22 cellular contexts compared by ENCODE assay signal in genomic region chr2:213091765-213092164, GRCh38. TPM values are rescaled to one million over a fixed set of nuclear protein-coding genes. Genes with fewer than 3 reads are reported as not detected.
A peak's percentile ranks its signal among the peaks of the same experiment; 100 is the strongest.
DNase-seq lines count a peak whose midpoint lies in the region; ATAC-seq, FAIRE-seq and TF ChIP-seq lines count a peak whose summit lies in the region.
"Had no signal": no experiment of that assay in that cellular context is flagged by ENCODE, and none has a peak within 500 bp of the region (broad histone marks: within the 10 kb centered on the region; RNA-seq: fewer than 3 reads in every experiment).

No MANE protein-coding gene starts in this region.

- no peak overlapping the region for H4K91ac ChIP-seq in IMR-90 (ENCODE audit: insufficient read depth, low read depth, low read length)

- in situ Hi-C loops in IMR-90 (cut with MboI; ENCODE audit: low sequenced_read_pairs), result no loop called here

- H2BK20ac ChIP-seq in IMR-90 (ENCODE audit: low read depth, low read length), result no peak overlapping the region

- TF ChIP-seq CTCF in IMR-90 (conservative IDR thresholded peaks at IDR 0.05; ENCODE audit: low read depth, low read length), result no peak
- TF ChIP-seq CTCF in gastroesophageal sphincter (IDR thresholded peaks at IDR 0.05), result no peak

- no peak for TF ChIP-seq RAD21 in IMR-90 (IDR thresholded peaks at IDR 0.05; ENCODE audit: low read length)

- peak overlapping the region; percentile 58 for H3K4me3 ChIP-seq in CD4-positive, CD25-positive, alpha-beta regulatory T cell (ENCODE audit: low read depth, low read length)
- no peak overlapping the region for H3K4me3 ChIP-seq in IMR-90 (ENCODE audit: insufficient read depth, low read depth, low read length)
- no peak overlapping the region for H3K4me3 ChIP-seq in small intestine (ENCODE audit: low read depth in 1 of 2, low read length in 2 of 2)
- no peak overlapping the region for H3K4me3 ChIP-seq in gastroesophageal sphincter
- H3K4me3 ChIP-seq: BLaER1 had no signal

- H2AFZ ChIP-seq in IMR-90 (replicated peaks; ENCODE audit: low read length, poor library complexity), result no peak overlapping the region

- no peak overlapping the region for H3K4me2 ChIP-seq in IMR-90 (ENCODE audit: low read depth, low read length)
- H3K4me2 ChIP-seq: BLaER1 had no signal

- peak overlapping the region; percentile 26 for H2BK5ac ChIP-seq in IMR-90 (ENCODE audit: low read depth, low read length, poor library complexity, severe bottlenecking)

- no peak overlapping the region for H2BK15ac ChIP-seq in IMR-90 (ENCODE audit: low read depth, low read length)

- FAIRE-seq in small intestine (lab: Jason Lieb, UNC), result peak; percentile 57
- FAIRE-seq: A204.1, D721Med, G401.6, GM19239 had no signal

- no peaks in the 10 kb centered on the region for H3K9me3 ChIP-seq in CD4-positive, CD25-positive, alpha-beta regulatory T cell (ENCODE audit: control insufficient read depth in 2 of 2, low read length in 2 of 2)
- no peaks in the 10 kb centered on the region for H3K9me3 ChIP-seq in IMR-90 (ENCODE audit: control insufficient read depth, insufficient read depth, low read length)
- H3K9me3 ChIP-seq in small intestine (ENCODE audit: control insufficient read depth, low read depth), result no peaks in the 10 kb centered on the region
- H3K9me3 ChIP-seq in gastroesophageal sphincter, result no peaks in the 10 kb centered on the region
- H3K9me3 ChIP-seq: BE2C, BLaER1, Caco-2 had no signal

- H3K4me1 Mint-ChIP-seq in CD4-positive, CD25-positive, alpha-beta regulatory T cell, result peaks cover 57 to 84% (median 69%) of the 10 kb centered on the region in 4 donors
- H3K4me1 Mint-ChIP-seq in T-cell, result peaks cover 0 to 11% (median 8%) of the 10 kb centered on the region in 3 donors
- H3K4me1 Mint-ChIP-seq: CD14-positive monocyte had no signal

- H4K20me1 ChIP-seq in IMR-90 (ENCODE audit: insufficient read depth, low read length), result no peaks in the 10 kb centered on the region
- H4K20me1 ChIP-seq: BLaER1 had no signal

- no peak for DNase-seq in CD4-positive, CD25-positive, alpha-beta regulatory T cell
- no peak for DNase-seq in IMR-90
- DNase-seq in small intestine, result no peak
- no peak for DNase-seq in T-cell
- DNase-seq: 8988T; ACHN; BE2C; C1 segment of cervical spinal cord; Caco-2; Calu3; CD4-positive, alpha-beta T cell; CD8-positive, alpha-beta T cell; DMS79 treated with DMSO at 0.1 percent for 48 hours; GF-D8 had no signal

- no peak overlapping the region for H2AK5ac ChIP-seq in IMR-90 (ENCODE audit: low read depth, low read length)

- POLR2A ChIA-PET in IMR-90 (lab: Charles Lee; ENCODE audit: unreplicated experiment), result no interaction called here
- POLR2A ChIA-PET in T-cell (lab: Charles Lee), result no interaction called here

- no peak for TF ChIP-seq EP300 in gastroesophageal sphincter (IDR thresholded peaks at IDR 0.05)

- TF ChIP-seq POLR2A in IMR-90 (IDR thresholded peaks at IDR 0.05; ENCODE audit: low read depth, low read length) (no peak), gastroesophageal sphincter (IDR thresholded peaks at IDR 0.05) (no peak)

- ATAC-seq in CD4-positive, CD25-positive, alpha-beta regulatory T cell (ENCODE audit: low read depth in 2 of 2), result no peak
- ATAC-seq in IMR-90 (ENCODE audit: low read depth), result no peak
- ATAC-seq in T-cell (replicated peaks in 1 of 4), result no peak
- no peak for ATAC-seq in gastroesophageal sphincter
- no peak for ATAC-seq in GM21381 (IDR thresholded peaks at IDR 0.05; ENCODE audit: unreplicated experiment)
- ATAC-seq: CD8-positive, alpha-beta T cell had no signal

- no peak overlapping the region for H3K14ac ChIP-seq in IMR-90 (replicated peaks; ENCODE audit: low read depth, low read length)

- H2AK9ac ChIP-seq in IMR-90 (replicated peaks; ENCODE audit: low read depth, low read length, poor library complexity), result no peak overlapping the region

- H2BK120ac ChIP-seq in IMR-90 (ENCODE audit: low read depth, low read length), result no peak overlapping the region

- H3K27ac Mint-ChIP-seq in CD4-positive, CD25-positive, alpha-beta regulatory T cell, result peak overlapping the region; percentile 42 to 95 (median 65)
- no peak overlapping the region for H3K27ac Mint-ChIP-seq in T-cell
- H3K27ac Mint-ChIP-seq: CD14-positive monocyte; CD4-positive, alpha-beta T cell had no signal

- H3K4me3 Mint-ChIP-seq in CD4-positive, CD25-positive, alpha-beta regulatory T cell, result peak overlapping the region in 3 of 4 donors; percentile 49 to 67 (median 53)
- no peak overlapping the region for H3K4me3 Mint-ChIP-seq in T-cell
- H3K4me3 Mint-ChIP-seq: CD14-positive monocyte; CD4-positive, alpha-beta T cell; CD8-positive, alpha-beta T cell had no signal

- no peaks in the 10 kb centered on the region for H3K27me3 Mint-ChIP-seq in CD4-positive, CD25-positive, alpha-beta regulatory T cell
- no peaks in the 10 kb centered on the region for H3K27me3 Mint-ChIP-seq in T-cell
- H3K27me3 Mint-ChIP-seq: CD4-positive, alpha-beta T cell had no signal

- no peak overlapping the region for H4K5ac ChIP-seq in IMR-90 (ENCODE audit: low read depth, low read length)

- peaks cover 79% of the 10 kb centered on the region for H3K4me1 ChIP-seq in CD4-positive, CD25-positive, alpha-beta regulatory T cell (ENCODE audit: control insufficient read depth, insufficient read depth, low read length, poor library complexity, severe bottlenecking)
- H3K4me1 ChIP-seq in IMR-90 (ENCODE audit: control insufficient read depth, insufficient read depth, low read length) (peaks cover 4% of the 10 kb centered on the region), small intestine (ENCODE audit: control insufficient read depth in 2 of 2, insufficient read depth in 1 of 2, low read depth in 1 of 2, low read length in 1 of 2) (no peaks in the 10 kb centered on the region), gastroesophageal sphincter (peaks cover 0 to 7% (median 2%) of the 10 kb centered on the region in 3 donors)
- H3K4me1 ChIP-seq: BE2C, BLaER1 had no signal

- no peaks in the 10 kb centered on the region for H3K27me3 ChIP-seq in CD4-positive, CD25-positive, alpha-beta regulatory T cell (ENCODE audit: control insufficient read depth, insufficient read depth, low read length)
- H3K27me3 ChIP-seq in IMR-90 (ENCODE audit: control insufficient read depth, insufficient read depth, low read length), result no peaks in the 10 kb centered on the region
- no peaks in the 10 kb centered on the region for H3K27me3 ChIP-seq in small intestine (ENCODE audit: control insufficient read depth in 2 of 2, insufficient read depth in 2 of 2, low read length in 2 of 2)
- no peaks in the 10 kb centered on the region for H3K27me3 ChIP-seq in gastroesophageal sphincter
- H3K27me3 ChIP-seq: BE2C, BLaER1 had no signal

- H3K4ac ChIP-seq in IMR-90 (ENCODE audit: low read depth, low read length), result no peak overlapping the region

- peaks cover 0 to 2% (median 0%) of the 10 kb centered on the region in 7 donors for H3K9me3 Mint-ChIP-seq in CD4-positive, CD25-positive, alpha-beta regulatory T cell
- H3K9me3 Mint-ChIP-seq in T-cell, result no peaks in the 10 kb centered on the region
- H3K9me3 Mint-ChIP-seq: CD4-positive, alpha-beta T cell; CD8-positive, alpha-beta T cell had no signal

- intact Hi-C loops in IMR-90 (cut with micrococcal nuclease), result no loop called here

- peaks cover 23% of the 10 kb centered on the region for H3K36me3 ChIP-seq in CD4-positive, CD25-positive, alpha-beta regulatory T cell (ENCODE audit: control insufficient read depth, insufficient read depth, low read length)
- H3K36me3 ChIP-seq in IMR-90 (ENCODE audit: control insufficient read depth, insufficient read depth, low read length) (no peaks in the 10 kb centered on the region), small intestine (ENCODE audit: control insufficient read depth in 2 of 2, insufficient read depth in 2 of 2, low read length in 2 of 2) (no peaks in the 10 kb centered on the region), gastroesophageal sphincter (no peaks in the 10 kb centered on the region)
- H3K36me3 ChIP-seq: BE2C, BLaER1 had no signal

- CTCF ChIA-PET in IMR-90 (lab: Yijun Ruan, JAX), result no interaction called here
- CTCF ChIA-PET in T-cell (lab: Charles Lee), result no interaction called here

- no peak overlapping the region for H3K18ac ChIP-seq in IMR-90 (ENCODE audit: low read depth, low read length)

- no peak overlapping the region for H3K56ac ChIP-seq in IMR-90 (ENCODE audit: extremely low read depth, insufficient read depth, low read length)

- H3K9ac ChIP-seq in IMR-90 (ENCODE audit: low read depth, low read length), result no peak overlapping the region
- H3K9ac ChIP-seq: BLaER1 had no signal

- no TSS peak for BruUV-seq in IMR-90 (replicated peaks; lab: Mats Ljungman, UMichigan)

- peaks cover 42% of the 10 kb centered on the region for H3K36me3 Mint-ChIP-seq in CD4-positive, CD25-positive, alpha-beta regulatory T cell
- no peaks in the 10 kb centered on the region for H3K36me3 Mint-ChIP-seq in T-cell
- H3K36me3 Mint-ChIP-seq: CD14-positive monocyte had no signal

- no peak overlapping the region for H4K8ac ChIP-seq in IMR-90 (ENCODE audit: low read depth in 2 of 2, low read length in 2 of 2)

- WGBS in IMR-90 (ENCODE audit: extremely low coverage in 2 of 2, insufficient read length in 1 of 2), 2 experiments, result no CpG with 5 or more reads among the region's 3 CpGs
- 83 to 93% (median 84%) methylated on average over 3 of the region's 3 CpGs for WGBS in small intestine, 3 donors
- WGBS in gastroesophageal sphincter (ENCODE audit: low coverage in 1 of 2), 2 donors, result 97 to 100% methylated on average over 2 to 3 of the region's 3 CpGs

- dilution Hi-C loops in IMR-90 (cut with HindIII; ENCODE audit: low sequenced_read_pairs, unreplicated experiment), result no loop called here

- H3K27ac ChIP-seq in CD4-positive, CD25-positive, alpha-beta regulatory T cell (ENCODE audit: insufficient read depth, low read length, poor library complexity, severe bottlenecking), result peak overlapping the region; percentile 55
- H3K27ac ChIP-seq in IMR-90 (ENCODE audit: insufficient read depth, low read length), result no peak overlapping the region
- no peak overlapping the region for H3K27ac ChIP-seq in small intestine (ENCODE audit: low read depth in 1 of 2, low read length in 1 of 2)
- no peak overlapping the region for H3K27ac ChIP-seq in gastroesophageal sphincter
- H3K27ac ChIP-seq: BLaER1 had no signal

- H3K23ac ChIP-seq in IMR-90 (ENCODE audit: low read depth, low read length), result no peak overlapping the region

- peaks cover 3 to 8% of the 10 kb centered on the region in 2 experiments; a peak in 3 of 4 replicates for H3K79me1 ChIP-seq in IMR-90 (ENCODE audit: low read depth in 1 of 2, low read length in 2 of 2)

- H3K9me1 ChIP-seq in IMR-90 (ENCODE audit: insufficient read depth, low read length), result peaks cover 3% of the 10 kb centered on the region; the same call in 1 of the 2 replicates

RNA-seq across cellular contexts. Expression of gene IKZF2, which starts 59.6 kb away (rescaled TPM):
- 225 TPM for total RNA-seq in CD4-positive, CD25-positive, alpha-beta regulatory T cell
- polyA plus RNA-seq in CD4-positive, CD25-positive, alpha-beta regulatory T cell, result 10 to 100 TPM; 26.8 to 36.7 (median 33.7) TPM
- 19.4 and 25.5 TPM in 2 replicates for total RNA-seq in IMR-90 (2012; rRNA removed)
- polyA plus RNA-seq in IMR-90 (2012; rRNA removed), result 2.1 TPM in 2 replicates
- 0.44 and 0.75 TPM in 2 replicates for polyA plus RNA-seq in IMR-90 (2012; cell fraction: cytosol; rRNA removed)
- polyA plus RNA-seq in IMR-90 (2012; cell fraction: nucleus; rRNA removed; ENCODE audit: low replicate concordance), result 1.5 and 7.5 TPM in 2 replicates
- under 1 TPM; under 0.01 to 0.43 (median under 0.01) TPM for polyA plus RNA-seq in small intestine
- total RNA-seq in T-cell, result 10 to 100 TPM; 23.4 to 64.1 (median 31.0) TPM
- 10 to 100 TPM in 2 of 4 donors, 1 to 10 TPM in 2; 4.2 to 11.6 (median 9.6) TPM for total RNA-seq in gastroesophageal sphincter

Comparison
In these comparisons a context has a peak if more than half of its experiments do, and no peak if none do; other contexts are left out.
1. H3K27ac Mint-ChIP-seq: peak in CD4-positive, CD25-positive, alpha-beta regulatory T cell (3 of 3); none in T-cell (0 of 2).
2. H3K4me3 Mint-ChIP-seq: peak in CD4-positive, CD25-positive, alpha-beta regulatory T cell (3 of 4); none in T-cell (0 of 3).